In genomic region chr17:4854181-4854681, GRCh38 we compare ENCODE assay signal across 13 cellular contexts. TPM values are rescaled to one million over a fixed set of nuclear protein-coding genes. Genes with fewer than 3 reads are reported as not detected.
A peak's percentile ranks its signal among the peaks of the same experiment; 100 is the strongest.
DNase-seq lines count a peak whose midpoint lies in the region; ATAC-seq, FAIRE-seq and TF ChIP-seq lines count a peak whose summit lies in the region.
"Had no signal": no experiment of that assay in that cellular context is flagged by ENCODE, and none has a peak within 500 bp of the region (broad histone marks: within the 10 kb centered on the region; RNA-seq: fewer than 3 reads in every experiment).

No MANE protein-coding gene starts in this region.

- no peak overlapping the region for H4K8ac ChIP-seq in mesendoderm (ENCODE audit: low read depth, low read length)

- no CpG with 5 or more reads among the region's 3 CpGs for WGBS in mesendoderm (ENCODE audit: extremely low coverage, insufficient coverage, low lambda C conversion rate)
- WGBS in ovary, 3 donors = 93 to 98% (median 95%) methylated on average over 3 of the region's 3 CpGs
- WGBS in pancreas, 2 donors = 90 to 96% methylated on average over 3 of the region's 3 CpGs

- intact Hi-C loops in ovary (cut with DNase I) (no loop called here), pancreas (cut with DNase I) (no loop called here)

- H2BK5ac ChIP-seq in mesendoderm (ENCODE audit: low read length) = no peak overlapping the region

- H3K18ac ChIP-seq in mesendoderm (ENCODE audit: low read length) = no peak overlapping the region

- in situ Hi-C loops in brain microvascular endothelial cell (cut with HindIII; ENCODE audit: low pct_ligation_motif_present, low sequenced_read_pairs) = no loop called here

- H3K27me3 ChIP-seq in HUES48 (ENCODE audit: control insufficient read depth, insufficient read depth, low read length) = no peaks in the 10 kb centered on the region
- H3K27me3 ChIP-seq in mesendoderm (ENCODE audit: insufficient read depth, low read length, poor library complexity) = no peaks in the 10 kb centered on the region
- H3K27me3 ChIP-seq in ovary = no peaks in the 10 kb centered on the region
- no peaks in the 10 kb centered on the region for H3K27me3 ChIP-seq in pancreas
- no peaks in the 10 kb centered on the region for H3K27me3 ChIP-seq in brain microvascular endothelial cell (replicated peaks)

- no peak overlapping the region for H3K4ac ChIP-seq in mesendoderm (ENCODE audit: low read depth, low read length)

- H3K9me3 ChIP-seq in HUES48 (ENCODE audit: control insufficient read depth, insufficient read depth, low read length) = no peaks in the 10 kb centered on the region
- H3K9me3 ChIP-seq in ovary = no peaks in the 10 kb centered on the region
- no peaks in the 10 kb centered on the region for H3K9me3 ChIP-seq in pancreas
- H3K9me3 ChIP-seq: psoas muscle had no signal

- no peak overlapping the region for H2AK5ac ChIP-seq in mesendoderm (ENCODE audit: low read length)

- H3K9ac ChIP-seq in HUES48 (ENCODE audit: low read depth, low read length) (no peak overlapping the region), mesendoderm (ENCODE audit: low read length) (no peak overlapping the region)

- H2BK120ac ChIP-seq in mesendoderm (ENCODE audit: low read depth, low read length) = no peak overlapping the region

- H3K56ac ChIP-seq in mesendoderm (ENCODE audit: low read length) = peak overlapping the region; percentile 65

- DNase-seq in DMS79 (lab: John Stamatoyannopoulos, UW) = peak; percentile 88
- DNase-seq in cerebellum (ENCODE audit: low spot score) = peak; percentile 65
- DNase-seq in mesendoderm = peak; percentile 71
- no peak for DNase-seq in ovary
- no peak for DNase-seq in pancreas
- no peak for DNase-seq in brain microvascular endothelial cell
- DNase-seq in NCI-H1092 (lab: John Stamatoyannopoulos, UW) = no peak
- DNase-seq: activated T-cell treated with anti-CD3 and anti-CD28 coated beads, Interleukin-2, amount 50 U/mL, for 4 hours; NCI-H446 treated with DMSO at 0.1 percent for 48 hours; psoas muscle; T-cell had no signal

- no peaks in the 10 kb centered on the region for H3K36me3 ChIP-seq in HUES48 (ENCODE audit: control insufficient read depth, insufficient read depth, low read length)
- H3K36me3 ChIP-seq in mesendoderm (ENCODE audit: control insufficient read depth, insufficient read depth, low read length) = no peaks in the 10 kb centered on the region
- no peaks in the 10 kb centered on the region for H3K36me3 ChIP-seq in ovary
- no peaks in the 10 kb centered on the region for H3K36me3 ChIP-seq in pancreas
- no peaks in the 10 kb centered on the region for H3K36me3 ChIP-seq in brain microvascular endothelial cell (replicated peaks)

- no peak for ATAC-seq in pancreas
- ATAC-seq: activated T-cell treated with anti-CD3 and anti-CD28 coated beads, Interleukin-2, amount 50 U/mL, for 4 hours; psoas muscle had no signal

- H3K4me3 ChIP-seq in HUES48 (ENCODE audit: low read depth, low read length) (no peak overlapping the region), mesendoderm (ENCODE audit: low read length) (no peak overlapping the region), ovary (no peak overlapping the region), pancreas (no peak overlapping the region), brain microvascular endothelial cell (ENCODE audit: low read depth, low read length) (no peak overlapping the region)
- H3K4me3 ChIP-seq: psoas muscle had no signal

- peaks cover 51% of the 10 kb centered on the region for H3K4me1 ChIP-seq in HUES48 (ENCODE audit: control insufficient read depth, insufficient read depth, low read length)
- peaks cover 23% of the 10 kb centered on the region for H3K4me1 ChIP-seq in mesendoderm (ENCODE audit: control insufficient read depth, low read depth, low read length)
- H3K4me1 ChIP-seq in ovary (ENCODE audit: insufficient read depth) = peaks cover 24% of the 10 kb centered on the region
- H3K4me1 ChIP-seq in pancreas = peaks cover 0 to 14% (median 6%) of the 10 kb centered on the region in 3 donors

- H3K23ac ChIP-seq in mesendoderm (ENCODE audit: low read length) = no peak overlapping the region

- no peak overlapping the region for H2BK15ac ChIP-seq in mesendoderm (replicated peaks; ENCODE audit: low read depth)

- H3K4me2 ChIP-seq in mesendoderm (ENCODE audit: low read length) = no peak overlapping the region

- TF ChIP-seq EP300 in ovary (IDR thresholded peaks at IDR 0.05) = no peak

- H3K79me1 ChIP-seq in mesendoderm (ENCODE audit: low read length) = peaks cover 5% of the 10 kb centered on the region

- TF ChIP-seq CTCF in ovary (IDR thresholded peaks at IDR 0.05) = no peak
- TF ChIP-seq CTCF in pancreas (IDR thresholded peaks at IDR 0.05) = no peak
- no peak for TF ChIP-seq CTCF in brain microvascular endothelial cell (IDR thresholded peaks at IDR 0.05; ENCODE audit: low read depth, low read length, missing control alignments)

- no peak overlapping the region for H4K5ac ChIP-seq in mesendoderm (ENCODE audit: low read length)

- H3K27ac ChIP-seq in HUES48 (ENCODE audit: low read depth, low read length) = peak overlapping the region; percentile 51
- no peak overlapping the region for H3K27ac ChIP-seq in mesendoderm (ENCODE audit: low read depth, low read length)
- no peak overlapping the region for H3K27ac ChIP-seq in ovary
- no peak overlapping the region for H3K27ac ChIP-seq in pancreas
- H3K27ac ChIP-seq in brain microvascular endothelial cell = no peak overlapping the region
- H3K27ac ChIP-seq: psoas muscle had no signal

- no peak for TF ChIP-seq POLR2A in ovary (IDR thresholded peaks at IDR 0.05)

- FAIRE-seq in pancreas (lab: Jason Lieb, UNC) = no peak

- no peaks in the 10 kb centered on the region for H3K79me2 ChIP-seq in mesendoderm (ENCODE audit: control insufficient read depth, insufficient read depth, low read length)

RNA-seq across cellular contexts. Expression of gene MINK1, which starts 21.1 kb away (rescaled TPM):
- 28.2 TPM for total RNA-seq in cerebellum
- polyA plus RNA-seq in mesendoderm (2013, experiment 1 of 2) = 21.7 TPM
- 23.6 TPM for polyA plus RNA-seq in mesendoderm (2013, experiment 2 of 2)
- 100 to 1,000 TPM in 4 of 7 donors, 10 to 100 TPM in 3; 37.6 to 177 (median 108) TPM for total RNA-seq in ovary
- 10 to 100 TPM; 66.4 to 71.9 TPM for polyA plus RNA-seq in ovary
- 10 to 100 TPM; 39.6 to 70.3 (median 44.0) TPM for total RNA-seq in pancreas
- 10 to 100 TPM; 62.3 to 79.3 TPM for polyA plus RNA-seq in pancreas

RNA-seq across cellular contexts. Expression of gene C17orf107, which starts 45.1 kb away (rescaled TPM):
- 4.3 TPM for total RNA-seq in cerebellum
- 0.24 TPM for polyA plus RNA-seq in mesendoderm (2013, experiment 1 of 2)
- 0.39 TPM for polyA plus RNA-seq in mesendoderm (2013, experiment 2 of 2)
- 10 to 100 TPM in 2 of 7 donors, 1 to 10 TPM in 5; 6.0 to 11.8 (median 8.6) TPM for total RNA-seq in ovary
- 1 to 10 TPM; 1.1 to 4.4 TPM for polyA plus RNA-seq in ovary
- 1 to 10 TPM; 2.8 to 6.9 (median 3.1) TPM for total RNA-seq in pancreas
- 1 to 10 TPM; 1.9 to 2.7 TPM for polyA plus RNA-seq in pancreas

RNA-seq across cellular contexts. Expression of gene PLD2, which starts 47.3 kb away (rescaled TPM):
- total RNA-seq in cerebellum (12.1 TPM), ovary (10 to 100 TPM; 16.2 to 53.3 (median 42.7) TPM), pancreas (10 to 100 TPM; 11.7 to 26.1 (median 17.9) TPM)
- polyA plus RNA-seq in mesendoderm (2013, experiment 1 of 2) = 15.8 TPM
- polyA plus RNA-seq in mesendoderm (2013, experiment 2 of 2) = 17.0 TPM
- polyA plus RNA-seq in ovary (10 to 100 TPM; 20.3 to 31.4 TPM), pancreas (10 to 100 TPM; 24.5 to 25.8 TPM)

RNA-seq across cellular contexts. Expression of gene CHRNE, which starts 48.7 kb away (rescaled TPM):
- total RNA-seq in cerebellum (1.5 TPM), ovary (1 to 10 TPM in 4 of 7 donors, under 1 TPM in 3; 0.34 to 1.4 (median 1.0) TPM), pancreas (1 to 10 TPM in 5 of 6 donors, under 1 TPM in 1; 0.76 to 2.0 (median 1.5) TPM)
- polyA plus RNA-seq in mesendoderm (2013, experiment 1 of 2) = 0.24 TPM
- polyA plus RNA-seq in mesendoderm (2013, experiment 2 of 2) = 0.24 TPM
- polyA plus RNA-seq in ovary (1 to 10 TPM in 1 of 2 donors, under 1 TPM in 1; 0.53 to 1.1 TPM), pancreas (1 to 10 TPM in 1 of 2 donors, under 1 TPM in 1; 0.77 to 1.1 TPM)
- total RNA-seq: HT1080 had no signal

Comparison
In these comparisons a context has a peak if more than half of its experiments do, and no peak if none do; other contexts are left out.
1. DNase-seq: peak in DMS79 (single experiment), cerebellum (single experiment) and mesendoderm (single experiment); none in ovary (0 of 5), pancreas (0 of 6), brain microvascular endothelial cell (single experiment) and NCI-H1092 (single experiment).